ENCODE assay signal across 1 cellular context in genomic region chr1:225996946-225997545, GRCh38.
TF ChIP-seq lines count a peak whose summit lies in the region.

No MANE protein-coding gene starts in this region.

TF ChIP-seq in GM12878, 131 proteins besides CTCF, POLR2A, EP300 and RAD21 (continued from another document):
- no peak for TF ChIP-seq MXI1 (IDR thresholded peaks at IDR 0.05; ENCODE audit: low read depth, low read length)
